Comparison of ENCODE assay signal across 1 cellular context in genomic region chr13:94761407-94761806, GRCh38.
TF ChIP-seq lines count a peak whose summit lies in the region.

No MANE protein-coding gene starts in this region.

TF ChIP-seq in GM23338, 12 proteins besides CTCF, POLR2A, EP300 and RAD21 (continued from another document):
- TF ChIP-seq ZNF462 (CRISPR knock-in tag; IDR thresholded peaks at IDR 0.05) (no peak), ZNF114 (CRISPR knock-in tag; IDR thresholded peaks at IDR 0.05) (no peak)
